12 cellular contexts compared by ENCODE assay signal in the genomic region with DNA sequence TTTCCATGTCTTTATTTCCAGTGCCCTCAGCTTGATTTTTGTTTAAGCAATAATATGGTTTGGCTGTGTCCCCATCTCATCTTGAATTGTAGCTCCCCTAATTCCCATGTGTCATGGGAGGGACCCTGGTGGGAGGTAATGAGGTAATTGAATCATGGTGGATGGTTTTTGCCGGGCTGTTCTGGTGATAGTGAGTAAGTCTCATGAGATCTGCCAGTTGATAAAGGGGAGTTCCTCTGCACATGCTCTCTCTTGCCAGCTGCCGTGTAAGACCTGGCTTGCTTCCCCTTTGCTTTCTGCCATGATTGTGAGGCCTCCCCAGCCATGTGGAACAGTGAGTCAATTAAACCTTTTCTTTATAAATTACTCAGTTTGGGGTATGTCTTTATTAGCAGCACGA.
"Had no signal": no experiment of that assay in that cellular context is flagged by ENCODE, and none has a peak within 500 bp of the region (broad histone marks: within the 10 kb centered on the region; RNA-seq: fewer than 3 reads in every experiment).

No MANE protein-coding gene starts in this region.

- H3K4me1 Mint-ChIP-seq: activated naive CD4-positive, alpha-beta T cell treated with anti-CD3 and anti-CD28 coated beads, Interleukin-2, amount 10 ng/mL, durations not matched to agents 7 days and 5 days; immature natural killer cell; naive B cell; neural progenitor cell; stimulated activated effector memory CD8-positive, alpha-beta T cell treated with anti-CD3 and anti-CD28 coated beads, Interleukin-12 subunit alpha, Interleukin-12 subunit beta, amount 100 ng/mL, for 72 hours had no signal

- ATAC-seq: foreskin keratinocyte; stimulated activated effector memory CD8-positive, alpha-beta T cell treated with anti-CD3 and anti-CD28 coated beads, Interleukin-12 subunit alpha, Interleukin-12 subunit beta, amount 100 ng/mL, for 72 hours had no signal

- H3K27ac Mint-ChIP-seq: activated naive CD4-positive, alpha-beta T cell treated with anti-CD3 and anti-CD28 coated beads, Interleukin-2, amount 10 ng/mL, durations not matched to agents 7 days and 5 days; activated T-cell treated with anti-CD3 and anti-CD28 coated beads, Interleukin-2, amount 50 U/mL, for 24 hours; immature natural killer cell; naive B cell; neural progenitor cell; stimulated activated effector memory CD8-positive, alpha-beta T cell treated with anti-CD3 and anti-CD28 coated beads, Interleukin-12 subunit alpha, Interleukin-12 subunit beta, amount 100 ng/mL, for 72 hours had no signal

- DNase-seq: activated CD4-positive, alpha-beta T cell treated with anti-CD3 and anti-CD28 coated beads, Interleukin-2, amount 50 U/mL, for 48 hours; activated naive CD4-positive, alpha-beta T cell treated with anti-CD3 and anti-CD28 coated beads, Interleukin-2, amount 10 ng/mL, durations not matched to agents 7 days and 5 days; activated T-cell treated with anti-CD3 and anti-CD28 coated beads, Interleukin-2, amount 50 U/mL, for 24 hours; foreskin keratinocyte; immature natural killer cell; naive B cell; WERI-Rb-1 had no signal

- H3K4me3 Mint-ChIP-seq: activated naive CD4-positive, alpha-beta T cell treated with anti-CD3 and anti-CD28 coated beads, Interleukin-2, amount 10 ng/mL, durations not matched to agents 7 days and 5 days; activated T-cell treated with anti-CD3 and anti-CD28 coated beads, Interleukin-2, amount 50 U/mL, for 24 hours; immature natural killer cell; naive B cell; neural progenitor cell; stimulated activated effector memory CD8-positive, alpha-beta T cell treated with anti-CD3 and anti-CD28 coated beads, Interleukin-12 subunit alpha, Interleukin-12 subunit beta, amount 100 ng/mL, for 72 hours had no signal

- H3K36me3 ChIP-seq: cardiac muscle cell, neural progenitor cell, WERI-Rb-1 had no signal

- H3K27ac ChIP-seq: cardiac muscle cell, foreskin keratinocyte, neural progenitor cell, parathyroid adenoma, WERI-Rb-1 had no signal

- H3K27me3 Mint-ChIP-seq: activated naive CD4-positive, alpha-beta T cell treated with anti-CD3 and anti-CD28 coated beads, Interleukin-2, amount 10 ng/mL, durations not matched to agents 7 days and 5 days; activated T-cell treated with anti-CD3 and anti-CD28 coated beads, Interleukin-2, amount 50 U/mL, for 24 hours; naive B cell had no signal

- H3K4me1 ChIP-seq: foreskin keratinocyte, neural progenitor cell, parathyroid adenoma had no signal

- H3K4me3 ChIP-seq: cardiac muscle cell, lung, neural progenitor cell had no signal

- H3K27me3 ChIP-seq: cardiac muscle cell, foreskin keratinocyte, neural progenitor cell had no signal

- H3K36me3 Mint-ChIP-seq: activated naive CD4-positive, alpha-beta T cell treated with anti-CD3 and anti-CD28 coated beads, Interleukin-2, amount 10 ng/mL, durations not matched to agents 7 days and 5 days; immature natural killer cell; naive B cell; neural progenitor cell; stimulated activated effector memory CD8-positive, alpha-beta T cell treated with anti-CD3 and anti-CD28 coated beads, Interleukin-12 subunit alpha, Interleukin-12 subunit beta, amount 100 ng/mL, for 72 hours had no signal

- H3K9me3 Mint-ChIP-seq: neural progenitor cell had no signal
